In the genomic region with DNA sequence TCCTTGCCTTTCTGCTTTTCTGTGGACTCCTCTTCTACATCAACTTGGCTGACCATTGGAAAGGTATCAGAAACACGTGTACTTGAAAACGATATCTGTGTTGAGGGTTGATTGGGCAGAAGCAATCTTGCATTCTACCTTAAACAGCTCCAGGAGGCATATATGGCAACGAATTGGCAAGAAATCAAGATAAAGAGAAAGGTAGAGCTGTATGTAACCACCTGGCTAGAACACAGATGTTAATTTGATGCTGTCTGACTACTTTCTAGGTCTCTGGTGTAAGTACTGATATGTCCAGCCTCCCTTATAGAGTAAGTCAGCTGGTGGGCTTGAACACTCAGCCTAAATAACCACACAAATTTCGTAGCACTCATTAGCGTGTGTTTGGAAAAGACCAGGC, we compare ENCODE assay signal across 1 cellular context.
TF ChIP-seq lines count a peak whose summit lies in the region.

No MANE protein-coding gene starts in this region.

TF ChIP-seq in GM23338, 12 proteins besides CTCF, POLR2A, EP300 and RAD21:
- TF ChIP-seq, protein P1, sequence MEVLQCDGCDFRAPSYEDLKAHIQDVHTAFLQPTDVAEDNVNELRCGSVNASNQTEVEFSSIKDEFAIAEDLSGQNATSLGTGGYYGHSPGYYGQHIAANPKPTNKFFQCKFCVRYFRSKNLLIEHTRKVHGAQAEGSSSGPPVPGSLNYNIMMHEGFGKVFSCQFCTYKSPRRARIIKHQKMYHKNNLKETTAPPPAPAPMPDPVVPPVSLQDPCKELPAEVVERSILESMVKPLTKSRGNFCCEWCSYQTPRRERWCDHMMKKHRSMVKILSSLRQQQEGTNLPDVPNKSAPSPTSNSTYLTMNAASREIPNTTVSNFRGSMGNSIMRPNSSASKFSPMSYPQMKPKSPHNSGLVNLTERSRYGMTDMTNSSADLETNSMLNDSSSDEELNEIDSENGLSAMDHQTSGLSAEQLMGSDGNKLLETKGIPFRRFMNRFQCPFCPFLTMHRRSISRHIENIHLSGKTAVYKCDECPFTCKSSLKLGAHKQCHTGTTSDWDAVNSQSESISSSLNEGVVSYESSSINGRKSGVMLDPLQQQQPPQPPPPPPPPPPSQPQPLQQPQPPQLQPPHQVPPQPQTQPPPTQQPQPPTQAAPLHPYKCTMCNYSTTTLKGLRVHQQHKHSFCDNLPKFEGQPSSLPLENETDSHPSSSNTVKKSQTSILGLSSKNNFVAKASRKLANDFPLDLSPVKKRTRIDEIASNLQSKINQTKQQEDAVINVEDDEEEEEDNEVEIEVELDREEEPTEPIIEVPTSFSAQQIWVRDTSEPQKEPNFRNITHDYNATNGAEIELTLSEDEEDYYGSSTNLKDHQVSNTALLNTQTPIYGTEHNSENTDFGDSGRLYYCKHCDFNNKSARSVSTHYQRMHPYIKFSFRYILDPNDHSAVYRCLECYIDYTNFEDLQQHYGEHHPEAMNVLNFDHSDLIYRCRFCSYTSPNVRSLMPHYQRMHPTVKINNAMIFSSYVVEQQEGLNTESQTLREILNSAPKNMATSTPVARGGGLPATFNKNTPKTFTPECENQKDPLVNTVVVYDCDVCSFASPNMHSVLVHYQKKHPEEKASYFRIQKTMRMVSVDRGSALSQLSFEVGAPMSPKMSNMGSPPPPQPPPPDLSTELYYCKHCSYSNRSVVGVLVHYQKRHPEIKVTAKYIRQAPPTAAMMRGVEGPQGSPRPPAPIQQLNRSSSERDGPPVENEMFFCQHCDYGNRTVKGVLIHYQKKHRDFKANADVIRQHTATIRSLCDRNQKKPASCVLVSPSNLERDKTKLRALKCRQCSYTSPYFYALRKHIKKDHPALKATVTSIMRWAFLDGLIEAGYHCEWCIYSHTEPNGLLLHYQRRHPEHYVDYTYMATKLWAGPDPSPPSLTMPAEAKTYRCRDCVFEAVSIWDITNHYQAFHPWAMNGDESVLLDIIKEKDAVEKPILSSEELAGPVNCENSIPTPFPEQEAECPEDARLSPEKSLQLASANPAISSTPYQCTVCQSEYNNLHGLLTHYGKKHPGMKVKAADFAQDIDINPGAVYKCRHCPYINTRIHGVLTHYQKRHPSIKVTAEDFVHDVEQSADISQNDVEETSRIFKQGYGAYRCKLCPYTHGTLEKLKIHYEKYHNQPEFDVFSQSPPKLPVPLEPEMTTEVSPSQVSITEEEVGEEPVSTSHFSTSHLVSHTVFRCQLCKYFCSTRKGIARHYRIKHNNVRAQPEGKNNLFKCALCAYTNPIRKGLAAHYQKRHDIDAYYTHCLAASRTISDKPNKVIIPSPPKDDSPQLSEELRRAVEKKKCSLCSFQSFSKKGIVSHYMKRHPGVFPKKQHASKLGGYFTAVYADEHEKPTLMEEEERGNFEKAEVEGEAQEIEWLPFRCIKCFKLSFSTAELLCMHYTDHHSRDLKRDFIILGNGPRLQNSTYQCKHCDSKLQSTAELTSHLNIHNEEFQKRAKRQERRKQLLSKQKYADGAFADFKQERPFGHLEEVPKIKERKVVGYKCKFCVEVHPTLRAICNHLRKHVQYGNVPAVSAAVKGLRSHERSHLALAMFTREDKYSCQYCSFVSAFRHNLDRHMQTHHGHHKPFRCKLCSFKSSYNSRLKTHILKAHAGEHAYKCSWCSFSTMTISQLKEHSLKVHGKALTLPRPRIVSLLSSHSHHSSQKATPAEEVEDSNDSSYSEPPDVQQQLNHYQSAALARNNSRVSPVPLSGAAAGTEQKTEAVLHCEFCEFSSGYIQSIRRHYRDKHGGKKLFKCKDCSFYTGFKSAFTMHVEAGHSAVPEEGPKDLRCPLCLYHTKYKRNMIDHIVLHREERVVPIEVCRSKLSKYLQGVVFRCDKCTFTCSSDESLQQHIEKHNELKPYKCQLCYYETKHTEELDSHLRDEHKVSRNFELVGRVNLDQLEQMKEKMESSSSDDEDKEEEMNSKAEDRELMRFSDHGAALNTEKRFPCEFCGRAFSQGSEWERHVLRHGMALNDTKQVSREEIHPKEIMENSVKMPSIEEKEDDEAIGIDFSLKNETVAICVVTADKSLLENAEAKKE (CRISPR knock-in tag; IDR thresholded peaks at IDR 0.05) = no peak
- TF ChIP-seq REST (IDR thresholded peaks at IDR 0.05; ENCODE audit: unreplicated experiment) (no peak), ZNF114 (CRISPR knock-in tag; IDR thresholded peaks at IDR 0.05) (no peak), POLR2AphosphoS5 (IDR thresholded peaks at IDR 0.05; ENCODE audit: low read depth) (no peak), EZH2 (IDR thresholded peaks at IDR 0.05; ENCODE audit: low read depth, unreplicated experiment) (no peak), ZNF331 (CRISPR knock-in tag; IDR thresholded peaks at IDR 0.05; ENCODE audit: low read depth) (no peak), NANOG (IDR thresholded peaks at IDR 0.05; ENCODE audit: borderline replicate concordance) (no peak), EZH2phosphoT487 (IDR thresholded peaks at IDR 0.05; ENCODE audit: unreplicated experiment) (no peak), CREB1 (CRISPR knock-in tag; IDR thresholded peaks at IDR 0.05; ENCODE audit: low read depth) (no peak), JUNB (IDR thresholded peaks at IDR 0.05; ENCODE audit: unreplicated experiment) (no peak), STAT1 (IDR thresholded peaks at IDR 0.05; ENCODE audit: unreplicated experiment) (no peak)
- TF ChIP-seq, protein P2, sequence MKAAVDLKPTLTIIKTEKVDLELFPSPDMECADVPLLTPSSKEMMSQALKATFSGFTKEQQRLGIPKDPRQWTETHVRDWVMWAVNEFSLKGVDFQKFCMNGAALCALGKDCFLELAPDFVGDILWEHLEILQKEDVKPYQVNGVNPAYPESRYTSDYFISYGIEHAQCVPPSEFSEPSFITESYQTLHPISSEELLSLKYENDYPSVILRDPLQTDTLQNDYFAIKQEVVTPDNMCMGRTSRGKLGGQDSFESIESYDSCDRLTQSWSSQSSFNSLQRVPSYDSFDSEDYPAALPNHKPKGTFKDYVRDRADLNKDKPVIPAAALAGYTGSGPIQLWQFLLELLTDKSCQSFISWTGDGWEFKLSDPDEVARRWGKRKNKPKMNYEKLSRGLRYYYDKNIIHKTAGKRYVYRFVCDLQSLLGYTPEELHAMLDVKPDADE (IDR thresholded peaks at IDR 0.05) = no peak
